Comparison of ENCODE assay signal across 22 cellular contexts in genomic region chr15:52912172-52912571, GRCh38.
DNase-seq lines count a peak whose midpoint lies in the region; ATAC-seq and TF ChIP-seq lines count a peak whose summit lies in the region.
"Had no signal": no experiment of that assay in that cellular context is flagged by ENCODE, and none has a peak within 500 bp of the region (broad histone marks: within the 10 kb centered on the region; RNA-seq: fewer than 3 reads in every experiment).

No MANE protein-coding gene starts in this region.

- ATAC-seq in foreskin keratinocyte (peak; percentile 57), GM18858 (IDR thresholded peaks at IDR 0.05; ENCODE audit: unreplicated experiment) (no peak)
- ATAC-seq in activated naive CD8-positive, alpha-beta T cell treated with anti-CD3 and anti-CD28 coated beads, Interleukin-2, amount 50 U/mL, for 24 hours = no peak
- ATAC-seq: heart left ventricle, lower lobe of right lung had no signal

- no peak overlapping the region for H3K4me3 ChIP-seq in GM23248
- H3K4me3 ChIP-seq: heart left ventricle, lower lobe of right lung, upper lobe of left lung had no signal

- H3K9me3 ChIP-seq in GM23248 (ENCODE audit: low read depth) = no peaks in the 10 kb centered on the region
- H3K9me3 ChIP-seq: heart left ventricle, lower lobe of right lung, upper lobe of left lung had no signal

- no peak overlapping the region for H3K9ac ChIP-seq in GM23248

- H3K4me3 Mint-ChIP-seq in activated naive CD8-positive, alpha-beta T cell treated with anti-CD3 and anti-CD28 coated beads, Interleukin-2, amount 50 U/mL, for 24 hours = no peak overlapping the region
- H3K4me3 Mint-ChIP-seq: activated naive CD8-positive, alpha-beta T cell had no signal

- H3K27me3 ChIP-seq in foreskin keratinocyte = no peaks in the 10 kb centered on the region
- no peaks in the 10 kb centered on the region for H3K27me3 ChIP-seq in GM23248 (replicated peaks; ENCODE audit: insufficient read depth)
- H3K27me3 ChIP-seq: heart left ventricle, upper lobe of left lung had no signal

- H3K79me2 ChIP-seq in GM23248 (ENCODE audit: insufficient read depth) = no peaks in the 10 kb centered on the region

- H3K27ac ChIP-seq in RWPE1 = no peak overlapping the region
- no peak overlapping the region for H3K27ac ChIP-seq in foreskin keratinocyte
- H3K27ac ChIP-seq in GM23248 = no peak overlapping the region
- H3K27ac ChIP-seq: heart left ventricle, lower lobe of right lung, upper lobe of left lung had no signal

- no peaks in the 10 kb centered on the region for H3K36me3 ChIP-seq in GM23248 (ENCODE audit: low read depth)
- H3K36me3 ChIP-seq: heart left ventricle, lower lobe of right lung, upper lobe of left lung had no signal

- H3K9me2 ChIP-seq in GM23248 (ENCODE audit: insufficient read depth) = no peaks in the 10 kb centered on the region

- H4K20me1 ChIP-seq in GM23248 (ENCODE audit: insufficient read depth) = no peaks in the 10 kb centered on the region

- peaks cover 7% of the 10 kb centered on the region for H3K27me3 Mint-ChIP-seq in activated naive CD8-positive, alpha-beta T cell treated with anti-CD3 and anti-CD28 coated beads, Interleukin-2, amount 50 U/mL, for 24 hours

- no peaks in the 10 kb centered on the region for H3K4me1 Mint-ChIP-seq in activated naive CD8-positive, alpha-beta T cell treated with anti-CD3 and anti-CD28 coated beads, Interleukin-2, amount 50 U/mL, for 24 hours

- in situ Hi-C loops in GM23248 (cut with MboI) = no loop called here

- no peaks in the 10 kb centered on the region for H3K4me1 ChIP-seq in foreskin keratinocyte
- no peaks in the 10 kb centered on the region for H3K4me1 ChIP-seq in GM23248 (ENCODE audit: insufficient read depth)
- H3K4me1 ChIP-seq: heart left ventricle, lower lobe of right lung, upper lobe of left lung had no signal

- no peak overlapping the region for H3K4me2 ChIP-seq in GM23248 (ENCODE audit: unreplicated experiment)

- POLR2A ChIA-PET in RWPE1 (lab: Yijun Ruan, JAX; ENCODE audit: low non-redundant PET) = no interaction called here

- no peak overlapping the region for H3K27ac Mint-ChIP-seq in activated naive CD8-positive, alpha-beta T cell treated with anti-CD3 and anti-CD28 coated beads, Interleukin-2, amount 50 U/mL, for 24 hours
- H3K27ac Mint-ChIP-seq: activated naive CD8-positive, alpha-beta T cell had no signal

- no peak overlapping the region for H2AFZ ChIP-seq in GM23248

- 0% methylated on average over 1 of the region's 1 CpG for whole genome bisulfite sequencing in GM23248 (ENCODE audit: low coverage in 1 of 2, low lambda C conversion rate in 2 of 2, missing lambda C conversion rate in 2 of 2), 2 experiments

- H3K9me3 Mint-ChIP-seq in activated naive CD8-positive, alpha-beta T cell treated with anti-CD3 and anti-CD28 coated beads, Interleukin-2, amount 50 U/mL, for 24 hours = no peaks in the 10 kb centered on the region

- no peak for TF ChIP-seq CTCF in RWPE1 (conservative IDR thresholded peaks at IDR 0.05; ENCODE audit: low read depth)
- no peak for TF ChIP-seq CTCF in foreskin keratinocyte (conservative IDR thresholded peaks at IDR 0.05)

- DNase-seq in NCI-H1105 treated with DMSO at 0.1 percent for 48 hours (lab: John Stamatoyannopoulos, UW) = peak; percentile 0
- no peak for DNase-seq in NCI-H1105 (lab: John Stamatoyannopoulos, UW)
- DNase-seq in RWPE1 (ENCODE audit: low spot score) = peak; percentile 13
- DNase-seq in foreskin keratinocyte = peak; percentile 16 to 66
- peak; percentile 66 for DNase-seq in renal cortical epithelial cell (ENCODE audit: low read depth)
- no peak for DNase-seq in activated naive CD8-positive, alpha-beta T cell treated with anti-CD3 and anti-CD28 coated beads, Interleukin-2, amount 50 U/mL, for 24 hours
- DNase-seq in GM23248 = no peak
- DNase-seq: 8988T; activated T-cell treated with anti-CD3 and anti-CD28 coated beads, Interleukin-2, amount 50 U/mL, for 48 hours; AML-193; effector memory CD4-positive, alpha-beta T cell; heart left ventricle; lower lobe of right lung; NCI-H1092; NCI-H2081; NCI-H510A; nucleus accumbens; Right ventricle myocardium superior; stimulated activated CD8-positive, alpha-beta memory T cell treated with anti-CD3 and anti-CD28 coated beads, Interleukin-4, amount 100 ng/mL, for 48 hours; upper lobe of left lung had no signal

- no peaks in the 10 kb centered on the region for H3K36me3 Mint-ChIP-seq in activated naive CD8-positive, alpha-beta T cell treated with anti-CD3 and anti-CD28 coated beads, Interleukin-2, amount 50 U/mL, for 24 hours (ENCODE audit: low read depth)
- H3K36me3 Mint-ChIP-seq: activated naive CD8-positive, alpha-beta T cell had no signal

- CTCF ChIA-PET in RWPE1 (lab: Yijun Ruan, JAX) = no interaction called here

- no peaks in the 10 kb centered on the region for H3F3A ChIP-seq in GM23248 (ENCODE audit: insufficient read depth)

Comparison
In these comparisons a context has a peak if more than half of its experiments do, and no peak if none do; other contexts are left out.
1. DNase-seq: peak in NCI-H1105 treated with DMSO at 0.1 percent for 48 hours (single experiment), RWPE1 (single experiment), foreskin keratinocyte (2 of 2) and renal cortical epithelial cell (single experiment); none in NCI-H1105 (single experiment), activated naive CD8-positive, alpha-beta T cell treated with anti-CD3 and anti-CD28 coated beads, Interleukin-2, amount 50 U/mL, for 24 hours (single experiment) and GM23248 (single experiment).